Comparison of ENCODE assay signal across 12 cellular contexts in genomic region chr7:17646181-17646956, GRCh38.
A peak's percentile ranks its signal among the peaks of the same experiment; 100 is the strongest.
DNase-seq lines count a peak whose midpoint lies in the region; ATAC-seq and TF ChIP-seq lines count a peak whose summit lies in the region.
"Had no signal": no experiment of that assay in that cellular context is flagged by ENCODE, and none has a peak within 500 bp of the region (broad histone marks: within the 10 kb centered on the region; RNA-seq: fewer than 3 reads in every experiment).

No MANE protein-coding gene starts in this region.

- no peak overlapping the region for H3K4me2 ChIP-seq in smooth muscle cell
- H3K4me2 ChIP-seq: BLaER1 treated with 17β-estradiol and CSF1 and Interleukin-3, amounts not matched to agents 10 nM and 100 nM had no signal

- H3K4me1 ChIP-seq in smooth muscle cell (ENCODE audit: low read depth), result peaks cover 2% of the 10 kb centered on the region

- TF ChIP-seq CTCF in fibroblast of pulmonary artery (IDR thresholded peaks at IDR 0.05; ENCODE audit: low read length, missing control alignments), result peak; percentile 60
- TF ChIP-seq CTCF in smooth muscle cell (IDR thresholded peaks at IDR 0.05; ENCODE audit: borderline replicate concordance, insufficient read depth, poor library complexity, severe bottlenecking), result peak; percentile 52

- no peaks in the 10 kb centered on the region for H3K79me2 ChIP-seq in smooth muscle cell (ENCODE audit: low read depth)

- H3K4me3 ChIP-seq in fibroblast of pulmonary artery (replicated peaks; ENCODE audit: low read depth, low read length) (no peak overlapping the region), smooth muscle cell (no peak overlapping the region)
- H3K4me3 ChIP-seq: BLaER1 treated with 17β-estradiol and CSF1 and Interleukin-3, amounts not matched to agents 10 nM and 100 nM had no signal

- no peaks in the 10 kb centered on the region for H3K9me3 ChIP-seq in smooth muscle cell (replicated peaks; ENCODE audit: low read depth)

- H2AFZ ChIP-seq in smooth muscle cell (ENCODE audit: low read depth), result peak overlapping the region; percentile 57

- no peak overlapping the region for H3K9ac ChIP-seq in smooth muscle cell (ENCODE audit: low read depth)
- H3K9ac ChIP-seq: BLaER1 treated with 17β-estradiol and CSF1 and Interleukin-3, amounts not matched to agents 10 nM and 100 nM had no signal

- WGBS in smooth muscle cell (ENCODE audit: low lambda C conversion rate), result 83% methylated on average over 5 of the region's 5 CpGs

- H3K36me3 ChIP-seq in smooth muscle cell (ENCODE audit: low read depth), result no peaks in the 10 kb centered on the region
- H3K36me3 ChIP-seq: BLaER1 treated with 17β-estradiol and CSF1 and Interleukin-3, amounts not matched to agents 10 nM and 100 nM had no signal

- H3K27ac ChIP-seq in smooth muscle cell (ENCODE audit: low read depth), result no peak overlapping the region
- H3K27ac ChIP-seq: BLaER1 treated with 17β-estradiol and CSF1 and Interleukin-3, amounts not matched to agents 10 nM and 100 nM; epithelial cell of prostate had no signal

- DNase-seq in NCI-H82 (lab: John Stamatoyannopoulos, UW), result peak; percentile 3
- DNase-seq in NCI-H82 treated with DMSO at 0.1 percent for 48 hours (lab: John Stamatoyannopoulos, UW; ENCODE audit: unreplicated experiment), result no peak
- peak; percentile 59 for DNase-seq in RPMI7951 (ENCODE audit: low read depth)
- peak; percentile 80 for DNase-seq in fibroblast of pulmonary artery (ENCODE audit: low read depth)
- DNase-seq in smooth muscle cell (lab: John Stamatoyannopoulos, UW; ENCODE audit: unreplicated experiment), result no peak
- DNase-seq in stimulated activated CD4-positive, alpha-beta T cell treated with anti-CD3 and anti-CD28 coated beads, Interleukin-2, amount 100 ng/mL, for 24 hours, result no peak
- DNase-seq: activated CD4-positive, alpha-beta T cell treated with anti-CD3 and anti-CD28 coated beads for 4 hours; stimulated activated CD4-positive, alpha-beta T cell treated with anti-CD3 and anti-CD28 coated beads, Interleukin-1b, Interleukin-23, amount 100 ng/mL, for 48 hours had no signal

- H3F3A ChIP-seq in smooth muscle cell (ENCODE audit: low read depth), result peaks cover 11% of the 10 kb centered on the region

- ATAC-seq in HG02884 (IDR thresholded peaks at IDR 0.05; ENCODE audit: unreplicated experiment) (no peak), GM21529 (IDR thresholded peaks at IDR 0.05; ENCODE audit: unreplicated experiment) (no peak)

- H3K27me3 ChIP-seq in smooth muscle cell (ENCODE audit: low read depth), result no peaks in the 10 kb centered on the region
- H3K27me3 ChIP-seq: BLaER1 treated with 17β-estradiol and CSF1 and Interleukin-3, amounts not matched to agents 10 nM and 100 nM had no signal

- no peaks in the 10 kb centered on the region for H4K20me1 ChIP-seq in smooth muscle cell (ENCODE audit: low read depth)
- H4K20me1 ChIP-seq: BLaER1 treated with 17β-estradiol and CSF1 and Interleukin-3, amounts not matched to agents 10 nM and 100 nM had no signal

Comparison
In these comparisons a context has a peak if more than half of its experiments do, and no peak if none do; other contexts are left out.
1. DNase-seq: peak in NCI-H82 (single experiment), RPMI7951 (single experiment) and fibroblast of pulmonary artery (single experiment); none in NCI-H82 treated with DMSO at 0.1 percent for 48 hours (single experiment), smooth muscle cell (single experiment) and stimulated activated CD4-positive, alpha-beta T cell treated with anti-CD3 and anti-CD28 coated beads, Interleukin-2, amount 100 ng/mL, for 24 hours (0 of 2).